1 cellular context compared by ENCODE assay signal in genomic region chr10:69629519-69629896, GRCh38.
TF ChIP-seq lines count a peak whose summit lies in the region.

No MANE protein-coding gene starts in this region.

TF ChIP-seq in HepG2, 621 proteins besides CTCF, POLR2A, EP300 and RAD21:
- TF ChIP-seq TBP (CRISPR knock-in tag; IDR thresholded peaks at IDR 0.05) (no peak), DDIT3 (CRISPR knock-in tag; IDR thresholded peaks at IDR 0.05) (no peak), GMEB1 (CRISPR knock-in tag; IDR thresholded peaks at IDR 0.05; ENCODE audit: borderline replicate concordance) (no peak), ELF3 (CRISPR knock-in tag; IDR thresholded peaks at IDR 0.05) (no peak), ZNF782 (CRISPR knock-in tag; IDR thresholded peaks at IDR 0.05; ENCODE audit: borderline replicate concordance) (no peak), NFKB2 (CRISPR knock-in tag; IDR thresholded peaks at IDR 0.05; ENCODE audit: borderline replicate concordance) (no peak), ZNF501 (CRISPR knock-in tag; IDR thresholded peaks at IDR 0.05) (no peak)
